Comparison of ENCODE assay signal across 8 cellular contexts in the genomic region with DNA sequence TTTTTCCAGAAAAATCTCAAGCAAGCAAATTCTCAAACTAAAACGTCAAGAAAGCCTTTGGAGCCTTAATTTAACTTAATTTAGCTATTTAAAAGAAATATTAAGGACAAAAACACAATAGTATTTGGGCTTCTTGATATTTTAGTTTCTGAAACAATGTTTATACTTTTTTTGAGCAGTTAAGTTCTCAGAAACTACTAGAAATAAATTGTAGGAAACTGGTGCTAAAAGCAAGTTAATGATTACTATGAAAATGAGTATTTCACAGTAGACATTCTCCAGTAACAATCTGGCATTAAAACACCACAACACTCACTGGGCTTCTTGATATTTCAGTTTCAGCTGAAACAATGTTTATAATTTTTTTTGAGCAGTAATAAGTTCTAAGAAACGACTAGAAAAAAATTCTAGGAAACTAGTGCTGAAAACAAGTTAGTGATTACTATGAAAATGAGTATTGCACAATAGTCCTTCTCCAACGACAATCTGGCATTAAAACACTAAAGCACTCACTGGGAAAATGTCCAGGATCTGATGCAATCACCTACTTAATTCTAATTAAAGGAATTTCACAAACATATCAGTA. TPM values are rescaled to one million over a fixed set of nuclear protein-coding genes. Genes with fewer than 3 reads are reported as not detected.
DNase-seq lines count a peak whose midpoint lies in the region; ATAC-seq, FAIRE-seq and TF ChIP-seq lines count a peak whose summit lies in the region.

No MANE protein-coding gene starts in this region.

- FAIRE-seq in GM18507 (lab: Jason Lieb, UNC) (peak; percentile 15), RCC 7860 (lab: Jason Lieb, UNC) (peak; percentile 91)

- no peak for DNase-seq in GM18507 (ENCODE audit: extremely low spot score, insufficient read length, low read depth)
- peak; percentile 37 for DNase-seq in RCC 7860 (ENCODE audit: low spot score)
- peak; percentile 94 for DNase-seq in fibroblast of gingiva (ENCODE audit: low read depth)
- DNase-seq in skeletal muscle cell (ENCODE audit: low read depth) = peak; percentile 71
- DNase-seq in SK-N-DZ (ENCODE audit: low spot score) = no peak
- DNase-seq in Caco-2 = no peak
- DNase-seq in RKO (ENCODE audit: low spot score) = no peak

- H3K36me3 ChIP-seq in Caco-2 (ENCODE audit: control insufficient read depth, insufficient read depth, low read length) = no peaks in the 10 kb centered on the region; the same call in 1 of the 2 replicates

- H3K27me3 ChIP-seq in Caco-2 (replicated peaks; ENCODE audit: control insufficient read depth, insufficient read depth, low read length) = no peaks in the 10 kb centered on the region

- no peak for TF ChIP-seq CTCF in Caco-2 (IDR thresholded peaks at IDR 0.05; ENCODE audit: insufficient read depth in 1 of 2, low read depth in 1 of 2, low read length in 1 of 2, severe bottlenecking in 1 of 2, unreplicated experiment in 1 of 2)

- intact Hi-C loops in Caco-2 (cut with micrococcal nuclease; ENCODE audit: unreplicated experiment) = no loop called here

- no peaks in the 10 kb centered on the region for H3K27me3 Mint-ChIP-seq in Caco-2 (ENCODE audit: insufficient read depth, unreplicated experiment)

- no peak overlapping the region for H3K27ac Mint-ChIP-seq in Caco-2 (ENCODE audit: unreplicated experiment)

- no peak for ATAC-seq in GM19397 (IDR thresholded peaks at IDR 0.05; ENCODE audit: unreplicated experiment)

- no peaks in the 10 kb centered on the region for H3K4me1 ChIP-seq in Caco-2

- BruUV-seq in Caco-2 (replicated peaks; lab: Mats Ljungman, UMichigan) = no TSS peak

- H3K4me3 ChIP-seq in skeletal muscle cell (ENCODE audit: low read depth, low read length) (peak overlapping the region; percentile 35), Caco-2 (ENCODE audit: low read depth, low read length) (no peak overlapping the region)

- H3K4me3 Mint-ChIP-seq in Caco-2 (ENCODE audit: unreplicated experiment) = no peak overlapping the region

- no peaks in the 10 kb centered on the region for H3K36me3 Mint-ChIP-seq in Caco-2 (ENCODE audit: insufficient read depth, unreplicated experiment)

- POLR2A ChIA-PET in Caco-2 (lab: Charles Lee) = no interaction called here

- H3K4me1 Mint-ChIP-seq in Caco-2 (ENCODE audit: low read depth, unreplicated experiment) = no peaks in the 10 kb centered on the region

- CTCF ChIA-PET in Caco-2 (lab: Charles Lee) = no interaction called here

- H3K9me3 ChIP-seq in Caco-2 = no peaks in the 10 kb centered on the region

- H3K9me3 Mint-ChIP-seq in Caco-2 (ENCODE audit: unreplicated experiment) = no peaks in the 10 kb centered on the region

RNA-seq across cellular contexts. Expression of gene TRAK2, which starts 45.1 kb away (rescaled TPM):
- 8.1 and 10.7 TPM in 2 replicates for polyA plus RNA-seq in SK-N-DZ (2014; cell fraction: cytosol; rRNA removed)
- polyA plus RNA-seq in SK-N-DZ (2014; cell fraction: nucleus; rRNA removed) = 8.8 and 10.2 TPM in 2 replicates
- 21.9 and 23.2 TPM in 2 replicates for total RNA-seq in Caco-2 (2022)

RNA-seq across cellular contexts. Expression of gene STRADB, which starts 45.4 kb away (rescaled TPM):
- 54.1 and 86.4 TPM in 2 replicates for polyA plus RNA-seq in SK-N-DZ (2014; cell fraction: cytosol; rRNA removed)
- polyA plus RNA-seq in SK-N-DZ (2014; cell fraction: nucleus; rRNA removed) = 43.1 and 61.7 TPM in 2 replicates
- 41.2 and 49.0 TPM in 2 replicates for total RNA-seq in Caco-2 (2022)

RNA-seq across cellular contexts. Expression of gene FLACC1, which starts 49.0 kb away (rescaled TPM):
- 1.2 TPM in 1 of 2 replicates, not detected in the other for polyA plus RNA-seq in SK-N-DZ (2014; cell fraction: cytosol; rRNA removed)
- polyA plus RNA-seq in SK-N-DZ (2014; cell fraction: nucleus; rRNA removed) = 3.4 and 7.4 TPM in 2 replicates
- 0.86 and 0.91 TPM in 2 replicates for total RNA-seq in Caco-2 (2022)

Comparison
In these comparisons a context has a peak if more than half of its experiments do, and no peak if none do; other contexts are left out.
1. DNase-seq: peak in RCC 7860 (single experiment), fibroblast of gingiva (single experiment) and skeletal muscle cell (single experiment); none in GM18507 (single experiment), SK-N-DZ (single experiment), Caco-2 (0 of 2) and RKO (single experiment).